Comparison of ENCODE assay signal across 8 cellular contexts in genomic region chr1:43269627-43270375, GRCh38. TPM values are rescaled to one million over a fixed set of nuclear protein-coding genes. Genes with fewer than 3 reads are reported as not detected.
A peak's percentile ranks its signal among the peaks of the same experiment; 100 is the strongest.
DNase-seq lines count a peak whose midpoint lies in the region; ATAC-seq and TF ChIP-seq lines count a peak whose summit lies in the region.

Gene TMEM125 (plus strand): TSS chr1:43269983. CDS start chr1:43272723, 2,740 bp downstream.

- TSS peak; percentile 91 for BruUV-seq in Caco-2 (replicated peaks; lab: Mats Ljungman, UMichigan)

- H3K27me3 Mint-ChIP-seq in Caco-2 (ENCODE audit: insufficient read depth, unreplicated experiment) (no peaks in the 10 kb centered on the region), IgD-negative memory B cell (peaks cover 21% of the 10 kb centered on the region)
- H3K27me3 Mint-ChIP-seq in effector memory CD8-positive, alpha-beta T cell, result peaks cover 37 to 53% of the 10 kb centered on the region in 2 donors
- H3K27me3 Mint-ChIP-seq in naive thymus-derived CD8-positive, alpha-beta T cell, result peaks cover 3 to 31% (median 15%) of the 10 kb centered on the region in 5 donors

- peak within 1 kb of the TSS; percentile 45 for H3K4me3 ChIP-seq in Caco-2 (ENCODE audit: low read depth, low read length)

- H3K9me3 Mint-ChIP-seq in Caco-2 (ENCODE audit: unreplicated experiment) (no peaks in the 10 kb centered on the region), IgD-negative memory B cell (peaks cover 0 to 2% (median 0%) of the 10 kb centered on the region in 3 donors)
- H3K9me3 Mint-ChIP-seq in effector memory CD8-positive, alpha-beta T cell, result no peaks in the 10 kb centered on the region
- H3K9me3 Mint-ChIP-seq in naive thymus-derived CD8-positive, alpha-beta T cell, result peaks cover 0 to 8% (median 2%) of the 10 kb centered on the region in 9 donors

- H3K36me3 Mint-ChIP-seq in Caco-2 (ENCODE audit: insufficient read depth, unreplicated experiment) (peaks cover 31% of the 10 kb centered on the region), IgD-negative memory B cell (no peaks in the 10 kb centered on the region)
- peaks cover 4% of the 10 kb centered on the region for H3K36me3 Mint-ChIP-seq in effector memory CD8-positive, alpha-beta T cell (ENCODE audit: insufficient read depth)
- H3K36me3 Mint-ChIP-seq in naive thymus-derived CD8-positive, alpha-beta T cell, result peaks cover 0 to 6% (median 5%) of the 10 kb centered on the region in 3 donors

- H3K27me3 ChIP-seq in Caco-2 (replicated peaks; ENCODE audit: control insufficient read depth, insufficient read depth, low read length), result no peaks in the 10 kb centered on the region

- H3K27ac Mint-ChIP-seq in Caco-2 (ENCODE audit: unreplicated experiment) (peak within 1 kb of the TSS; percentile 99), IgD-negative memory B cell (no peak within 1 kb of the TSS)
- no peak within 1 kb of the TSS for H3K27ac Mint-ChIP-seq in effector memory CD8-positive, alpha-beta T cell
- H3K27ac Mint-ChIP-seq in naive thymus-derived CD8-positive, alpha-beta T cell, result peak within 1 kb of the TSS in 6 of 10 donors; percentile 22 to 64 (median 53)

- POLR2A ChIA-PET in Caco-2 (lab: Charles Lee), result interaction anchor here (0.6 to 1.4 kb wide), 5 partner anchors 16 to 99 kb away, joined by 3 to 13 read pairs (median 7); partner anchors contain the start of genes C1orf210 and CDC20
- POLR2A ChIA-PET in naive thymus-derived CD8-positive, alpha-beta T cell (lab: Charles Lee), result interaction anchor here (0.5 kb wide), 1 partner anchor 1852 kb away, joined by 3 read pairs; no protein-coding TSS in a partner anchor

- H3K4me1 Mint-ChIP-seq in Caco-2 (ENCODE audit: low read depth, unreplicated experiment) (peaks cover 17% of the 10 kb centered on the region), IgD-negative memory B cell (peaks cover 0 to 11% (median 5%) of the 10 kb centered on the region in 3 donors)
- H3K4me1 Mint-ChIP-seq in effector memory CD8-positive, alpha-beta T cell (ENCODE audit: low read depth in 2 of 2), result peaks cover 17 to 21% of the 10 kb centered on the region in 2 donors
- H3K4me1 Mint-ChIP-seq in naive thymus-derived CD8-positive, alpha-beta T cell, result peaks cover 14 to 30% (median 26%) of the 10 kb centered on the region in 4 donors

- ATAC-seq in effector memory CD8-positive, alpha-beta T cell (replicated peaks), result no peak
- no peak for ATAC-seq in naive thymus-derived CD8-positive, alpha-beta T cell
- no peak for ATAC-seq in GM19351 (IDR thresholded peaks at IDR 0.05; ENCODE audit: unreplicated experiment)

- TF ChIP-seq CTCF in Caco-2 (IDR thresholded peaks at IDR 0.05; ENCODE audit: insufficient read depth in 1 of 2, low read depth in 1 of 2, low read length in 1 of 2, severe bottlenecking in 1 of 2, unreplicated experiment in 1 of 2), result no peak

- intact Hi-C loops in Caco-2 (cut with micrococcal nuclease; ENCODE audit: unreplicated experiment), result loop anchor here (1.0 to 2.0 kb wide), 3 partner anchors 16 to 88 kb away; partner anchors contain the start of genes C1orf210 and CDC20

- H3K4me3 Mint-ChIP-seq in Caco-2 (ENCODE audit: unreplicated experiment) (peak within 1 kb of the TSS; percentile 87), IgD-negative memory B cell (peak within 1 kb of the TSS in 3 of 4 donors; percentile 52 to 87 (median 83))
- H3K4me3 Mint-ChIP-seq in effector memory CD8-positive, alpha-beta T cell, result peak within 1 kb of the TSS; percentile 47 to 62
- peak within 1 kb of the TSS; percentile 65 to 83 (median 72) for H3K4me3 Mint-ChIP-seq in naive thymus-derived CD8-positive, alpha-beta T cell

- CTCF ChIA-PET in Caco-2 (lab: Charles Lee), result interaction anchor here (1.4 kb wide), 1 partner anchor 16 kb away, joined by 6 read pairs; the partner anchor contains the start of gene C1orf210

- H3K9me3 ChIP-seq in Caco-2, result no peaks in the 10 kb centered on the region

- peaks cover 16% of the 10 kb centered on the region for H3K4me1 ChIP-seq in Caco-2

- H3K36me3 ChIP-seq in Caco-2 (ENCODE audit: control insufficient read depth, insufficient read depth, low read length), result peaks cover 4% of the 10 kb centered on the region; the same call in 1 of the 2 replicates

- no peak for DNase-seq in Caco-2
- no peak for DNase-seq in effector memory CD8-positive, alpha-beta T cell
- DNase-seq in naive thymus-derived CD8-positive, alpha-beta T cell, result no peak
- DNase-seq in germinal center (ENCODE audit: low spot score), result no peak
- DNase-seq in DMS114 treated with DMSO at 0.1 percent for 48 hours (lab: John Stamatoyannopoulos, UW; ENCODE audit: unreplicated experiment), result no peak
- DNase-seq in NCI-H1105 treated with DMSO at 0.1 percent for 48 hours (lab: John Stamatoyannopoulos, UW), result no peak

RNA-seq across cellular contexts. Expression of gene TMEM125, which starts in this region (rescaled TPM):
- 22.8 and 25.9 TPM in 2 replicates for total RNA-seq in Caco-2 (2022)
- not detected for polyA plus RNA-seq in IgD-negative memory B cell
- total RNA-seq in naive thymus-derived CD8-positive, alpha-beta T cell, result not detected
- under 1 TPM in 2 of 3 donors, not detected in 1; 0.23 to 0.33 TPM for polyA plus RNA-seq in naive thymus-derived CD8-positive, alpha-beta T cell

Comparison
In these comparisons a context has a peak if more than half of its experiments do, and no peak if none do; other contexts are left out.
1. RNA of gene TMEM125 (total RNA-seq): 22.8 to 25.9 TPM in Caco-2; not detected in naive thymus-derived CD8-positive, alpha-beta T cell; every median in the first group is over 10 times any median in the second.
2. H3K27ac Mint-ChIP-seq: peak in Caco-2 (single experiment) and naive thymus-derived CD8-positive, alpha-beta T cell (6 of 10); none in IgD-negative memory B cell (0 of 3) and effector memory CD8-positive, alpha-beta T cell (0 of 2).
3. Peak in every context shown above with its lines, with median percentiles within 50 percentile points of each other: H3K4me3 Mint-ChIP-seq.